25 cellular contexts compared by ENCODE assay signal in genomic region chr18:78670778-78671405, GRCh38.
"Had no signal": no experiment of that assay in that cellular context is flagged by ENCODE, and none has a peak within 500 bp of the region (broad histone marks: within the 10 kb centered on the region; RNA-seq: fewer than 3 reads in every experiment).

No MANE protein-coding gene starts in this region.

- H3K4me3 Mint-ChIP-seq: activated naive CD8-positive, alpha-beta T cell treated with anti-CD3 and anti-CD28 coated beads for 36 hours; effector memory CD8-positive, alpha-beta T cell; mesothelial cell of epicardium; natural killer cell; stimulated activated naive CD8-positive, alpha-beta T cell treated with anti-CD3 and anti-CD28 coated beads, Interleukin-15, Interleukin-2, amounts not matched to agents 100 ng/mL and 50 ng/mL, for 24 hours; T-cell; T-helper 2 cell treated with Interferon-gamma antibody and Interleukin-4, amounts not matched to agents 5 μg/mL and 100 μg/mL, for 36 hours had no signal

- H3K27ac Mint-ChIP-seq: activated naive CD8-positive, alpha-beta T cell treated with anti-CD3 and anti-CD28 coated beads for 36 hours; effector memory CD8-positive, alpha-beta T cell; mesothelial cell of epicardium; natural killer cell; stimulated activated naive CD8-positive, alpha-beta T cell treated with anti-CD3 and anti-CD28 coated beads, Interleukin-15, Interleukin-2, amounts not matched to agents 100 ng/mL and 50 ng/mL, for 24 hours; T-cell; T-helper 2 cell treated with Interferon-gamma antibody and Interleukin-4, amounts not matched to agents 5 μg/mL and 100 μg/mL, for 36 hours had no signal

- H3K4me1 ChIP-seq: esophagus muscularis mucosa, lower lobe of right lung, pancreas, thyroid gland, upper lobe of right lung had no signal

- H3K4me3 ChIP-seq: esophagus muscularis mucosa, lower lobe of right lung, pancreas, thyroid gland, upper lobe of right lung had no signal

- H3K4me1 Mint-ChIP-seq: activated naive CD8-positive, alpha-beta T cell treated with anti-CD3 and anti-CD28 coated beads for 36 hours; natural killer cell; T-cell had no signal

- ATAC-seq: effector memory CD8-positive, alpha-beta T cell; left lobe of liver; lower lobe of right lung; natural killer cell; pancreas; right cardiac atrium; T-cell; upper lobe of right lung had no signal

- H3K36me3 ChIP-seq: esophagus muscularis mucosa, lower lobe of right lung, neutrophil, pancreas, thyroid gland, upper lobe of right lung, WERI-Rb-1 had no signal

- H3K27me3 ChIP-seq: neutrophil, pancreas, thyroid gland, upper lobe of right lung had no signal

- H3K36me3 Mint-ChIP-seq: activated naive CD8-positive, alpha-beta T cell treated with anti-CD3 and anti-CD28 coated beads for 36 hours; mesothelial cell of epicardium; natural killer cell; T-cell had no signal

- H3K27me3 Mint-ChIP-seq: stimulated activated naive CD8-positive, alpha-beta T cell treated with anti-CD3 and anti-CD28 coated beads, Interleukin-15, Interleukin-2, amounts not matched to agents 100 ng/mL and 50 ng/mL, for 24 hours; T-cell had no signal

- DNase-seq: activated CD4-positive, alpha-beta T cell treated with anti-CD3 and anti-CD28 coated beads for 1 hour; activated CD4-positive, alpha-beta T cell treated with anti-CD3 and anti-CD28 coated beads, Interleukin-2, amount 50 U/mL, for 4 hours; activated CD8-positive, alpha-beta memory T cell treated with anti-CD3 and anti-CD28 coated beads, Interleukin-2, amount 50 U/mL, for 48 hours; activated naive CD4-positive, alpha-beta T cell treated with Interleukin-2 at 50 U/mL for 16 hours; activated naive CD8-positive, alpha-beta T cell treated with anti-CD3 and anti-CD28 coated beads for 36 hours; activated T-cell treated with anti-CD3 and anti-CD28 coated beads, Interleukin-2, amount 50 U/mL, for 48 hours; central memory CD4-positive, alpha-beta T cell; effector memory CD8-positive, alpha-beta T cell; hippocampal formation; lower lobe of right lung; natural killer cell; pancreas; right cardiac atrium; stimulated activated CD4-positive, alpha-beta T cell treated with anti-CD3 and anti-CD28 coated beads, Interleukin-1b, Interleukin-23, amount 100 ng/mL, for 48 hours; substantia nigra; T-cell; thyroid gland; upper lobe of right lung; WERI-Rb-1 had no signal

- H3K9me3 ChIP-seq: esophagus muscularis mucosa, lower lobe of right lung, neutrophil, pancreas, thyroid gland, upper lobe of right lung had no signal

- H3K9me3 Mint-ChIP-seq: activated naive CD8-positive, alpha-beta T cell treated with anti-CD3 and anti-CD28 coated beads for 36 hours; effector memory CD8-positive, alpha-beta T cell; mesothelial cell of epicardium; natural killer cell; stimulated activated naive CD8-positive, alpha-beta T cell treated with anti-CD3 and anti-CD28 coated beads, Interleukin-15, Interleukin-2, amounts not matched to agents 100 ng/mL and 50 ng/mL, for 24 hours; T-cell; T-helper 2 cell treated with Interferon-gamma antibody and Interleukin-4, amounts not matched to agents 5 μg/mL and 100 μg/mL, for 36 hours had no signal

- H3K27ac ChIP-seq: esophagus muscularis mucosa, lower lobe of right lung, neutrophil, pancreas, thyroid gland, upper lobe of right lung, WERI-Rb-1 had no signal
